Comparison of ENCODE assay signal across 8 cellular contexts in genomic region chr7:23474098-23474828, GRCh38. TPM values are rescaled to one million over a fixed set of nuclear protein-coding genes. Genes with fewer than 3 reads are reported as not detected.
A peak's percentile ranks its signal among the peaks of the same experiment; 100 is the strongest.
DNase-seq lines count a peak whose midpoint lies in the region; ATAC-seq and TF ChIP-seq lines count a peak whose summit lies in the region.

No MANE protein-coding gene starts in this region.

- no peak overlapping the region for H3K27ac ChIP-seq in mammary epithelial cell (ENCODE audit: insufficient read depth, low read depth, low read length)

- no peaks in the 10 kb centered on the region for H3K36me3 ChIP-seq in mammary epithelial cell (ENCODE audit: insufficient read depth, low read length)

- H3K4me2 ChIP-seq in mammary epithelial cell (ENCODE audit: insufficient read depth, low read depth, low read length) = peak overlapping the region; percentile 100

- 5% methylated on average over 15 of the region's 65 CpGs for WGBS in mammary epithelial cell (ENCODE audit: low coverage, missing lambda C conversion rate)

- POLR2A ChIA-PET in AG04449 (lab: Yijun Ruan, JAX) = no interaction called here

- H3K4me3 ChIP-seq in AG04449 (ENCODE audit: low read depth, low read length) = peak overlapping the region; percentile 87
- peak overlapping the region; percentile 47 to 67 (median 62) for H3K4me3 ChIP-seq in mammary epithelial cell (replicated peaks in 1 of 3; ENCODE audit: insufficient read depth in 1 of 3, low read depth in 2 of 3, low read length in 3 of 3)

- H3K79me2 ChIP-seq in mammary epithelial cell (ENCODE audit: insufficient read depth, low read length) = no peaks in the 10 kb centered on the region

- in situ Hi-C loops in mammary epithelial cell (cut with MboI; ENCODE audit: low sequenced_read_pairs in 2 of 2) = loop anchor here in 1 of 2 donors (10.0 kb wide), 1 partner anchor 199 kb away; no protein-coding TSS in a partner anchor

- no TSS peak for BruUV-seq in mammary epithelial cell (replicated peaks; lab: Mats Ljungman, UMichigan)

- dilution Hi-C loops in mammary epithelial cell (cut with HindIII; ENCODE audit: low sequenced_read_pairs) = no loop called here

- TF ChIP-seq CTCF in AG04449 (IDR thresholded peaks at IDR 0.05; ENCODE audit: insufficient read depth, low read length, missing control alignments) (no peak), mammary epithelial cell (conservative IDR thresholded peaks at IDR 0.05 in 1 of 2, IDR thresholded peaks at IDR 0.05 in 1 of 2; ENCODE audit: extremely low read depth in 1 of 2, insufficient read depth in 1 of 2, low read depth in 1 of 2, low read length in 2 of 2) (no peak)

- ATAC-seq in GM18511 (IDR thresholded peaks at IDR 0.05; ENCODE audit: unreplicated experiment) = peak; percentile 74
- peak; percentile 68 for ATAC-seq in HG02870 (IDR thresholded peaks at IDR 0.05; ENCODE audit: unreplicated experiment)
- peak; percentile 80 for ATAC-seq in SK-N-SH treated with all-trans-retinoic acid at 6 μM for 48 hours
- peak; percentile 95 for ATAC-seq in left colon

- DNase-seq in AG04449 (ENCODE audit: low read depth, low spot score) (peak; percentile 60), NCI-H128 (lab: John Stamatoyannopoulos, UW; ENCODE audit: unreplicated experiment) (peak; percentile 92), mammary epithelial cell (peak; percentile 91), left colon (peak; percentile 73 to 78)
- peak; percentile 72 to 78 for DNase-seq in stimulated activated CD8-positive, alpha-beta memory T cell treated with anti-CD3 and anti-CD28 coated beads, Interleukin-2, amount 100 ng/mL, for 48 hours (ENCODE audit: low read depth in 2 of 2)

- no peaks in the 10 kb centered on the region for H3K9me3 ChIP-seq in mammary epithelial cell (replicated peaks; ENCODE audit: insufficient read depth, low read length)

- H4K20me1 ChIP-seq in mammary epithelial cell (ENCODE audit: insufficient read depth, low read length) = no peaks in the 10 kb centered on the region

- intact Hi-C loops in mammary epithelial cell (cut with micrococcal nuclease) (loop anchor here (10.0 kb wide), 1 partner anchor 289 kb away; the partner anchor contains the start of gene NUP42), left colon (cut with DNase I, micrococcal nuclease) (no loop called here)

- peak overlapping the region; percentile 95 for H2AFZ ChIP-seq in mammary epithelial cell (ENCODE audit: low read depth, low read length)

- CTCF ChIA-PET in AG04449 (lab: Yijun Ruan, JAX) = no interaction called here
- CTCF ChIA-PET in mammary epithelial cell (lab: Charles Lee; ENCODE audit: low non-redundant PET) = no interaction called here

- peaks cover 19% of the 10 kb centered on the region for H3K4me1 ChIP-seq in mammary epithelial cell (ENCODE audit: insufficient read depth, low read length)

- peaks cover 40% of the 10 kb centered on the region for H3K27me3 ChIP-seq in mammary epithelial cell (ENCODE audit: insufficient read depth, low read length)

- no peak overlapping the region for H3K9ac ChIP-seq in mammary epithelial cell (ENCODE audit: insufficient read depth, low read length)

TF ChIP-seq in SK-N-SH treated with all-trans-retinoic acid at 6 μM for 48 hours, 23 proteins besides CTCF, POLR2A, EP300 and RAD21 (continues in another document):
- TF ChIP-seq ESRRG (CRISPR knock-in tag; IDR thresholded peaks at IDR 0.05) (no peak), ZC3H10 (CRISPR knock-in tag; IDR thresholded peaks at IDR 0.05) (no peak), GLIS3 (CRISPR knock-in tag; IDR thresholded peaks at IDR 0.05) (0 out of 2 replicates have a peak, but pooled peaks have one; percentile 58), ZNF565 (CRISPR knock-in tag; conservative IDR thresholded peaks at IDR 0.05; ENCODE audit: low read depth) (no peak), PPARA (CRISPR knock-in tag; IDR thresholded peaks at IDR 0.05; ENCODE audit: borderline replicate concordance) (no peak), BACH2 (CRISPR knock-in tag; IDR thresholded peaks at IDR 0.05; ENCODE audit: borderline replicate concordance) (no peak), SNAI2 (CRISPR knock-in tag; IDR thresholded peaks at IDR 0.05) (no peak), ZNF8 (CRISPR knock-in tag; IDR thresholded peaks at IDR 0.05) (no peak), TOX (CRISPR knock-in tag; IDR thresholded peaks at IDR 0.05; ENCODE audit: borderline replicate concordance) (no peak), OSR1 (CRISPR knock-in tag; IDR thresholded peaks at IDR 0.05) (no peak), ISL1 (CRISPR knock-in tag; IDR thresholded peaks at IDR 0.05) (no peak), ZNF70 (CRISPR knock-in tag; IDR thresholded peaks at IDR 0.05) (peak; percentile 7; the same call in 1 of the 2 replicates), CSDC2 (CRISPR knock-in tag; IDR thresholded peaks at IDR 0.05) (no peak), CREB5 (CRISPR knock-in tag; IDR thresholded peaks at IDR 0.05; ENCODE audit: low read depth) (no peak), ZFP3 (CRISPR knock-in tag; IDR thresholded peaks at IDR 0.05) (peak; percentile 67; the same call in 1 of the 2 replicates), ZFP30 (CRISPR knock-in tag; IDR thresholded peaks at IDR 0.05) (no peak)
- TF ChIP-seq, protein P1, sequence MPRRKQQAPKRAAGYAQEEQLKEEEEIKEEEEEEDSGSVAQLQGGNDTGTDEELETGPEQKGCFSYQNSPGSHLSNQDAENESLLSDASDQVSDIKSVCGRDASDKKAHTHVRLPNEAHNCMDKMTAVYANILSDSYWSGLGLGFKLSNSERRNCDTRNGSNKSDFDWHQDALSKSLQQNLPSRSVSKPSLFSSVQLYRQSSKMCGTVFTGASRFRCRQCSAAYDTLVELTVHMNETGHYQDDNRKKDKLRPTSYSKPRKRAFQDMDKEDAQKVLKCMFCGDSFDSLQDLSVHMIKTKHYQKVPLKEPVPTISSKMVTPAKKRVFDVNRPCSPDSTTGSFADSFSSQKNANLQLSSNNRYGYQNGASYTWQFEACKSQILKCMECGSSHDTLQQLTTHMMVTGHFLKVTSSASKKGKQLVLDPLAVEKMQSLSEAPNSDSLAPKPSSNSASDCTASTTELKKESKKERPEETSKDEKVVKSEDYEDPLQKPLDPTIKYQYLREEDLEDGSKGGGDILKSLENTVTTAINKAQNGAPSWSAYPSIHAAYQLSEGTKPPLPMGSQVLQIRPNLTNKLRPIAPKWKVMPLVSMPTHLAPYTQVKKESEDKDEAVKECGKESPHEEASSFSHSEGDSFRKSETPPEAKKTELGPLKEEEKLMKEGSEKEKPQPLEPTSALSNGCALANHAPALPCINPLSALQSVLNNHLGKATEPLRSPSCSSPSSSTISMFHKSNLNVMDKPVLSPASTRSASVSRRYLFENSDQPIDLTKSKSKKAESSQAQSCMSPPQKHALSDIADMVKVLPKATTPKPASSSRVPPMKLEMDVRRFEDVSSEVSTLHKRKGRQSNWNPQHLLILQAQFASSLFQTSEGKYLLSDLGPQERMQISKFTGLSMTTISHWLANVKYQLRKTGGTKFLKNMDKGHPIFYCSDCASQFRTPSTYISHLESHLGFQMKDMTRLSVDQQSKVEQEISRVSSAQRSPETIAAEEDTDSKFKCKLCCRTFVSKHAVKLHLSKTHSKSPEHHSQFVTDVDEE (CRISPR knock-in tag; IDR thresholded peaks at IDR 0.05) = no peak
- TF ChIP-seq, protein P2, sequence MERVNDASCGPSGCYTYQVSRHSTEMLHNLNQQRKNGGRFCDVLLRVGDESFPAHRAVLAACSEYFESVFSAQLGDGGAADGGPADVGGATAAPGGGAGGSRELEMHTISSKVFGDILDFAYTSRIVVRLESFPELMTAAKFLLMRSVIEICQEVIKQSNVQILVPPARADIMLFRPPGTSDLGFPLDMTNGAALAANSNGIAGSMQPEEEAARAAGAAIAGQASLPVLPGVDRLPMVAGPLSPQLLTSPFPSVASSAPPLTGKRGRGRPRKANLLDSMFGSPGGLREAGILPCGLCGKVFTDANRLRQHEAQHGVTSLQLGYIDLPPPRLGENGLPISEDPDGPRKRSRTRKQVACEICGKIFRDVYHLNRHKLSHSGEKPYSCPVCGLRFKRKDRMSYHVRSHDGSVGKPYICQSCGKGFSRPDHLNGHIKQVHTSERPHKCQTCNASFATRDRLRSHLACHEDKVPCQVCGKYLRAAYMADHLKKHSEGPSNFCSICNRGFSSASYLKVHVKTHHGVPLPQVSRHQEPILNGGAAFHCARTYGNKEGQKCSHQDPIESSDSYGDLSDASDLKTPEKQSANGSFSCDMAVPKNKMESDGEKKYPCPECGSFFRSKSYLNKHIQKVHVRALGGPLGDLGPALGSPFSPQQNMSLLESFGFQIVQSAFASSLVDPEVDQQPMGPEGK (CRISPR knock-in tag; IDR thresholded peaks at IDR 0.05; ENCODE audit: borderline replicate concordance) = peak; percentile 56; the same call in 1 of the 2 replicates
- TF ChIP-seq, protein P3, sequence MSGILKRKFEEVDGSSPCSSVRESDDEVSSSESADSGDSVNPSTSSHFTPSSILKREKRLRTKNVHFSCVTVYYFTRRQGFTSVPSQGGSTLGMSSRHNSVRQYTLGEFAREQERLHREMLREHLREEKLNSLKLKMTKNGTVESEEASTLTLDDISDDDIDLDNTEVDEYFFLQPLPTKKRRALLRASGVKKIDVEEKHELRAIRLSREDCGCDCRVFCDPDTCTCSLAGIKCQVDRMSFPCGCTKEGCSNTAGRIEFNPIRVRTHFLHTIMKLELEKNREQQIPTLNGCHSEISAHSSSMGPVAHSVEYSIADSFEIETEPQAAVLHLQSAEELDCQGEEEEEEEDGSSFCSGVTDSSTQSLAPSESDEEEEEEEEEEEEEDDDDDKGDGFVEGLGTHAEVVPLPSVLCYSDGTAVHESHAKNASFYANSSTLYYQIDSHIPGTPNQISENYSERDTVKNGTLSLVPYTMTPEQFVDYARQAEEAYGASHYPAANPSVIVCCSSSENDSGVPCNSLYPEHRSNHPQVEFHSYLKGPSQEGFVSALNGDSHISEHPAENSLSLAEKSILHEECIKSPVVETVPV (CRISPR knock-in tag; IDR thresholded peaks at IDR 0.05) = no peak

RNA-seq across cellular contexts. Expression of gene IGF2BP3, which starts 4.0 kb away (rescaled TPM):
- total RNA-seq in mammary epithelial cell (10 to 100 TPM in 1 of 2 donors, 1 to 10 TPM in 1; 5.0 to 14.4 TPM), left colon (under 1 TPM in 1 of 2 donors, not detected in 1; 0.53 TPM)
- polyA plus RNA-seq in mammary epithelial cell = 12.4 TPM
- polyA minus RNA-seq in mammary epithelial cell = 28.1 TPM

RNA-seq across cellular contexts. Expression of gene TRA2A, which starts 57.5 kb away (rescaled TPM):
- 10 to 100 TPM; 25.5 to 95.2 TPM for total RNA-seq in mammary epithelial cell
- 34.6 TPM for polyA plus RNA-seq in mammary epithelial cell
- polyA minus RNA-seq in mammary epithelial cell = 12.0 TPM
- 10 to 100 TPM; 60.6 to 63.9 TPM for total RNA-seq in left colon
